1 cellular context compared by ENCODE assay signal in genomic region chr16:30609928-30610839, GRCh38.
TF ChIP-seq lines count a peak whose summit lies in the region.

Gene ZNF689 (minus strand): TSS chr16:30610389. CDS start chr16:30610041, 348 bp downstream.

TF ChIP-seq in HEK293, 187 proteins besides CTCF, POLR2A, EP300 and RAD21 (continued from another document and continues in another):
- TF ChIP-seq ZBTB6 (tag by site-specific recombination; IDR thresholded peaks at IDR 0.05) (peak; percentile 95), ZNF19 (tag by site-specific recombination; IDR thresholded peaks at IDR 0.05; ENCODE audit: low read depth) (no peak), ZNF501 (tag by site-specific recombination; IDR thresholded peaks at IDR 0.05) (peak; percentile 92; the same call in 1 of the 2 replicates), ZNF157 (tag by site-specific recombination; IDR thresholded peaks at IDR 0.05) (peak; percentile 26), ZNF324 (tag by site-specific recombination; IDR thresholded peaks at IDR 0.05) (peak; percentile 56; the same call in 1 of the 2 replicates), PRDM6 (tag by site-specific recombination; IDR thresholded peaks at IDR 0.05) (no peak), ZBTB8A (tag by site-specific recombination; IDR thresholded peaks at IDR 0.05) (peak; percentile 66), ZNF175 (tag by site-specific recombination; IDR thresholded peaks at IDR 0.05) (no peak), ZNF558 (tag by site-specific recombination; IDR thresholded peaks at IDR 0.05) (peak; percentile 51; the same call in 1 of the 2 replicates), ZNF701 (tag by site-specific recombination; IDR thresholded peaks at IDR 0.05) (no peak), BCL11A (tag by site-specific recombination; IDR thresholded peaks at IDR 0.05; ENCODE audit: low read depth) (no peak), REPIN1 (tag by site-specific recombination; IDR thresholded peaks at IDR 0.05; ENCODE audit: low read depth) (peak; percentile 67; the same call in 1 of the 2 replicates), ZEB2 (tag by site-specific recombination; IDR thresholded peaks at IDR 0.05) (peak; percentile 71), GLIS2 (tag by site-specific recombination; IDR thresholded peaks at IDR 0.05) (peak; percentile 63), ZNF510 (tag by site-specific recombination; IDR thresholded peaks at IDR 0.05; ENCODE audit: insufficient replicate concordance) (no peak), ZNF280D (tag by site-specific recombination; IDR thresholded peaks at IDR 0.05) (no peak), KLF10 (tag by site-specific recombination; IDR thresholded peaks at IDR 0.05) (peak; percentile 45; the same call in 1 of the 2 replicates), INSM2 (tag by site-specific recombination; IDR thresholded peaks at IDR 0.05) (peak; percentile 80), ZNF37A (tag by site-specific recombination; IDR thresholded peaks at IDR 0.05) (no peak), OVOL3 (tag by site-specific recombination; IDR thresholded peaks at IDR 0.05) (peak; percentile 100), ZNF837 (tag by site-specific recombination; IDR thresholded peaks at IDR 0.05) (no peak), ZNF791 (tag by site-specific recombination; IDR thresholded peaks at IDR 0.05) (no peak), FEZF1 (tag by site-specific recombination; IDR thresholded peaks at IDR 0.05) (peak; percentile 98), ZNF645 (tag by site-specific recombination; IDR thresholded peaks at IDR 0.05) (peak; percentile 47; the same call in 1 of the 2 replicates), HOXD13 (CRISPR knock-in tag; IDR thresholded peaks at IDR 0.05; ENCODE audit: borderline replicate concordance) (peak; percentile 90), ZXDB (tag by site-specific recombination; IDR thresholded peaks at IDR 0.05) (peak; percentile 95), ZNF23 (tag by site-specific recombination; IDR thresholded peaks at IDR 0.05; ENCODE audit: borderline replicate concordance) (0 out of 2 replicates have a peak, but pooled peaks have one; percentile 61), ZNF18 (tag by site-specific recombination; IDR thresholded peaks at IDR 0.05) (peak; percentile 55), ZNF416 (tag by site-specific recombination; IDR thresholded peaks at IDR 0.05) (no peak), ZNF211 (tag by site-specific recombination; IDR thresholded peaks at IDR 0.05; ENCODE audit: low read depth) (no peak), ZNF350 (tag by site-specific recombination; IDR thresholded peaks at IDR 0.05) (no peak), ZNF521 (tag by site-specific recombination; IDR thresholded peaks at IDR 0.05) (no peak), ZNF449 (tag by site-specific recombination; IDR thresholded peaks at IDR 0.05) (peak; percentile 87; the same call in 1 of the 2 replicates), ZNF362 (tag by site-specific recombination; IDR thresholded peaks at IDR 0.05) (peak; percentile 100), HOXC10 (CRISPR knock-in tag; IDR thresholded peaks at IDR 0.05) (no peak), RBAK (tag by site-specific recombination; IDR thresholded peaks at IDR 0.05) (no peak), ZNF404 (tag by site-specific recombination; IDR thresholded peaks at IDR 0.05) (no peak), ZNF239 (tag by site-specific recombination; IDR thresholded peaks at IDR 0.05) (no peak), ZBTB11 (tag by site-specific recombination; conservative IDR thresholded peaks at IDR 0.05; ENCODE audit: low read depth) (peak; percentile 86), SETDB1 (IDR thresholded peaks at IDR 0.05; ENCODE audit: insufficient read length, low read length) (no peak), EGR2 (tag by site-specific recombination; IDR thresholded peaks at IDR 0.05; ENCODE audit: low read depth) (no peak), ZNF629 (tag by site-specific recombination; IDR thresholded peaks at IDR 0.05) (0 out of 2 replicates have a peak, but pooled peaks have one; percentile 73), KLF7 (tag by site-specific recombination; IDR thresholded peaks at IDR 0.05; ENCODE audit: borderline replicate concordance) (0 out of 2 replicates have a peak, but pooled peaks have one; percentile 31), ZNF335 (tag by site-specific recombination; conservative IDR thresholded peaks at IDR 0.05) (peak; percentile 99), ZNF580 (tag by site-specific recombination; IDR thresholded peaks at IDR 0.05) (peak; percentile 98), ZFP3 (tag by site-specific recombination; IDR thresholded peaks at IDR 0.05; ENCODE audit: low read depth) (no peak), ZNF560 (tag by site-specific recombination; IDR thresholded peaks at IDR 0.05; ENCODE audit: borderline replicate concordance) (no peak), ZNF140 (tag by site-specific recombination; IDR thresholded peaks at IDR 0.05) (no peak), GLIS1 (tag by site-specific recombination; IDR thresholded peaks at IDR 0.05) (no peak; the same call in 1 of the 2 replicates), ZBTB17 (tag by site-specific recombination; IDR thresholded peaks at IDR 0.05) (peak; percentile 100)
